Comparison of ENCODE assay signal across 11 cellular contexts in genomic region chr15:96403932-96404331, GRCh38.
"Had no signal": no experiment of that assay in that cellular context is flagged by ENCODE, and none has a peak within 500 bp of the region (broad histone marks: within the 10 kb centered on the region; RNA-seq: fewer than 3 reads in every experiment).

No MANE protein-coding gene starts in this region.

- H3K4me3 ChIP-seq: GM23248, GM23338, HAP-1 had no signal

- H3K9me3 ChIP-seq: HAP-1 had no signal

- H3K9ac ChIP-seq: GM23248 had no signal

- H3K4me2 ChIP-seq: GM23338 had no signal

- DNase-seq: GM23248, GOT3, H7, H9, HCEC 1CT, HFFc6 had no signal

- H2AFZ ChIP-seq: GM23248, GM23338 had no signal

- H3K27ac ChIP-seq: GM23248 had no signal

- ATAC-seq: GM23338, HCT116 had no signal

- H3K4me1 ChIP-seq: HAP-1 had no signal

- FAIRE-seq: H1, H54 had no signal

- H3K36me3 ChIP-seq: HAP-1 had no signal
